1 cellular context compared by ENCODE assay signal in genomic region chr15:96042734-96043224, GRCh38.
TF ChIP-seq lines count a peak whose summit lies in the region.

No MANE protein-coding gene starts in this region.

TF ChIP-seq in GM12878, 131 proteins besides CTCF, POLR2A, EP300 and RAD21 (continued from another document and continues in another):
- TF ChIP-seq, protein P1, sequence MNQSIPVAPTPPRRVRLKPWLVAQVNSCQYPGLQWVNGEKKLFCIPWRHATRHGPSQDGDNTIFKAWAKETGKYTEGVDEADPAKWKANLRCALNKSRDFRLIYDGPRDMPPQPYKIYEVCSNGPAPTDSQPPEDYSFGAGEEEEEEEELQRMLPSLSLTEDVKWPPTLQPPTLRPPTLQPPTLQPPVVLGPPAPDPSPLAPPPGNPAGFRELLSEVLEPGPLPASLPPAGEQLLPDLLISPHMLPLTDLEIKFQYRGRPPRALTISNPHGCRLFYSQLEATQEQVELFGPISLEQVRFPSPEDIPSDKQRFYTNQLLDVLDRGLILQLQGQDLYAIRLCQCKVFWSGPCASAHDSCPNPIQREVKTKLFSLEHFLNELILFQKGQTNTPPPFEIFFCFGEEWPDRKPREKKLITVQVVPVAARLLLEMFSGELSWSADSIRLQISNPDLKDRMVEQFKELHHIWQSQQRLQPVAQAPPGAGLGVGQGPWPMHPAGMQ (IDR thresholded peaks at IDR 0.05; ENCODE audit: borderline replicate concordance) = no peak
- TF ChIP-seq EGR1 (IDR thresholded peaks at IDR 0.05; ENCODE audit: borderline replicate concordance in 1 of 2, low read depth in 2 of 2, low read length in 2 of 2) (no peak), GABPA (IDR thresholded peaks at IDR 0.05; ENCODE audit: low read depth) (no peak), POLR2AphosphoS2 (IDR thresholded peaks at IDR 0.05; ENCODE audit: low read depth, low read length) (no peak), SMC3 (IDR thresholded peaks at IDR 0.05; ENCODE audit: borderline replicate concordance, low read length) (no peak), ZNF384 (IDR thresholded peaks at IDR 0.05; ENCODE audit: borderline replicate concordance, low read depth, low read length) (no peak), EZH2 (IDR thresholded peaks at IDR 0.05; ENCODE audit: borderline replicate concordance, control insufficient read depth, low read depth, low read length) (no peak), SIX5 (IDR thresholded peaks at IDR 0.05; ENCODE audit: low read depth, low read length, severe bottlenecking) (no peak), CHD2 (IDR thresholded peaks at IDR 0.05; ENCODE audit: borderline replicate concordance, low read depth, low read length) (no peak), NFYA (IDR thresholded peaks at IDR 0.05; ENCODE audit: borderline replicate concordance, low read depth, low read length) (no peak), IKZF1 (conservative IDR thresholded peaks at IDR 0.05) (peak; percentile 94), ZNF217 (IDR thresholded peaks at IDR 0.05) (peak; percentile 66), BRCA1 (IDR thresholded peaks at IDR 0.05; ENCODE audit: low read depth, low read length) (no peak), TARDBP (IDR thresholded peaks at IDR 0.05; ENCODE audit: borderline replicate concordance) (no peak), STAT3 (IDR thresholded peaks at IDR 0.05; ENCODE audit: low read depth, low read length) (no peak), POU2F2 (IDR thresholded peaks at IDR 0.05; ENCODE audit: borderline replicate concordance, low read depth, low read length) (peak; percentile 35; the same call in 1 of the 3 replicates), SMAD1 (IDR thresholded peaks at IDR 0.05; ENCODE audit: low read depth, partially characterized antibody) (no peak), KLF5 (IDR thresholded peaks at IDR 0.05; ENCODE audit: partially characterized antibody) (peak; percentile 61), ZSCAN29 (IDR thresholded peaks at IDR 0.05) (no peak), CBX5 (IDR thresholded peaks at IDR 0.05; ENCODE audit: low read depth) (no peak; the same call in 1 of the 2 replicates), HDGF (IDR thresholded peaks at IDR 0.05) (no peak), CUX1 (IDR thresholded peaks at IDR 0.05; ENCODE audit: insufficient replicate concordance, low read depth, low read length) (no peak), CHD4 (IDR thresholded peaks at IDR 0.05) (no peak), CBX3 (IDR thresholded peaks at IDR 0.05; ENCODE audit: borderline replicate concordance, low read depth) (no peak), FOS (IDR thresholded peaks at IDR 0.05; ENCODE audit: borderline replicate concordance, extremely low read depth, insufficient read length) (no peak), MTA2 (IDR thresholded peaks at IDR 0.05; ENCODE audit: low read depth) (peak; percentile 92), FOXK2 (IDR thresholded peaks at IDR 0.05) (no peak), FOXM1 (IDR thresholded peaks at IDR 0.05; ENCODE audit: low read depth, low read length) (peak; percentile 65; the same call in 1 of the 2 replicates), ZNF207 (IDR thresholded peaks at IDR 0.05; ENCODE audit: borderline replicate concordance) (no peak), LARP7 (IDR thresholded peaks at IDR 0.05) (peak; percentile 40; the same call in 1 of the 2 replicates), SIN3A (IDR thresholded peaks at IDR 0.05; ENCODE audit: low read depth, low read length) (no peak), POLR2AphosphoS5 (IDR thresholded peaks at IDR 0.05; ENCODE audit: low read length) (0 out of 2 replicates have a peak, but pooled peaks have one; percentile 15), RFX5 (IDR thresholded peaks at IDR 0.05; ENCODE audit: low read depth, low read length) (peak; percentile 81; the same call in 1 of the 2 replicates), YY1 (IDR thresholded peaks at IDR 0.05; ENCODE audit: low read depth, low read length) (peak; percentile 39; the same call in 1 of the 2 replicates), NRF1 (conservative IDR thresholded peaks at IDR 0.05; ENCODE audit: low read depth, low read length) (no peak), JUND (IDR thresholded peaks at IDR 0.05; ENCODE audit: low read depth, low read length) (no peak), PAX8 (IDR thresholded peaks at IDR 0.05) (no peak), TCF3 (IDR thresholded peaks at IDR 0.05; ENCODE audit: borderline replicate concordance, insufficient read depth, low read depth, low read length) (no peak), HDAC2 (IDR thresholded peaks at IDR 0.05) (no peak), RELA (IDR thresholded peaks at IDR 0.05; ENCODE audit: borderline replicate concordance, partially characterized antibody) (no peak), SREBF2 (IDR thresholded peaks at IDR 0.05; ENCODE audit: low read length) (no peak), MYB (IDR thresholded peaks at IDR 0.05; ENCODE audit: borderline replicate concordance, low read depth, low read length) (peak; percentile 42; the same call in 1 of the 2 replicates), SP1 (IDR thresholded peaks at IDR 0.05; ENCODE audit: low read depth, low read length) (peak; percentile 27), YBX1 (IDR thresholded peaks at IDR 0.05) (no peak), ATF3 (IDR thresholded peaks at IDR 0.05; ENCODE audit: borderline replicate concordance, extremely low read depth, low read depth, low read length) (no peak), ZZZ3 (IDR thresholded peaks at IDR 0.05; ENCODE audit: control insufficient read depth, insufficient read length, low read depth) (no peak)
- TF ChIP-seq, protein P2, sequence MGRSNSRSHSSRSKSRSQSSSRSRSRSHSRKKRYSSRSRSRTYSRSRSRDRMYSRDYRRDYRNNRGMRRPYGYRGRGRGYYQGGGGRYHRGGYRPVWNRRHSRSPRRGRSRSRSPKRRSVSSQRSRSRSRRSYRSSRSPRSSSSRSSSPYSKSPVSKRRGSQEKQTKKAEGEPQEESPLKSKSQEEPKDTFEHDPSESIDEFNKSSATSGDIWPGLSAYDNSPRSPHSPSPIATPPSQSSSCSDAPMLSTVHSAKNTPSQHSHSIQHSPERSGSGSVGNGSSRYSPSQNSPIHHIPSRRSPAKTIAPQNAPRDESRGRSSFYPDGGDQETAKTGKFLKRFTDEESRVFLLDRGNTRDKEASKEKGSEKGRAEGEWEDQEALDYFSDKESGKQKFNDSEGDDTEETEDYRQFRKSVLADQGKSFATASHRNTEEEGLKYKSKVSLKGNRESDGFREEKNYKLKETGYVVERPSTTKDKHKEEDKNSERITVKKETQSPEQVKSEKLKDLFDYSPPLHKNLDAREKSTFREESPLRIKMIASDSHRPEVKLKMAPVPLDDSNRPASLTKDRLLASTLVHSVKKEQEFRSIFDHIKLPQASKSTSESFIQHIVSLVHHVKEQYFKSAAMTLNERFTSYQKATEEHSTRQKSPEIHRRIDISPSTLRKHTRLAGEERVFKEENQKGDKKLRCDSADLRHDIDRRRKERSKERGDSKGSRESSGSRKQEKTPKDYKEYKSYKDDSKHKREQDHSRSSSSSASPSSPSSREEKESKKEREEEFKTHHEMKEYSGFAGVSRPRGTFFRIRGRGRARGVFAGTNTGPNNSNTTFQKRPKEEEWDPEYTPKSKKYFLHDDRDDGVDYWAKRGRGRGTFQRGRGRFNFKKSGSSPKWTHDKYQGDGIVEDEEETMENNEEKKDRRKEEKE (IDR thresholded peaks at IDR 0.05) = no peak
- TF ChIP-seq, protein P3, sequence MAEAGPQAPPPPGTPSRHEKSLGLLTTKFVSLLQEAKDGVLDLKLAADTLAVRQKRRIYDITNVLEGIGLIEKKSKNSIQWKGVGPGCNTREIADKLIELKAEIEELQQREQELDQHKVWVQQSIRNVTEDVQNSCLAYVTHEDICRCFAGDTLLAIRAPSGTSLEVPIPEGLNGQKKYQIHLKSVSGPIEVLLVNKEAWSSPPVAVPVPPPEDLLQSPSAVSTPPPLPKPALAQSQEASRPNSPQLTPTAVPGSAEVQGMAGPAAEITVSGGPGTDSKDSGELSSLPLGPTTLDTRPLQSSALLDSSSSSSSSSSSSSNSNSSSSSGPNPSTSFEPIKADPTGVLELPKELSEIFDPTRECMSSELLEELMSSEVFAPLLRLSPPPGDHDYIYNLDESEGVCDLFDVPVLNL (IDR thresholded peaks at IDR 0.05; ENCODE audit: low read depth, low read length) = no peak
- TF ChIP-seq, protein P4, sequence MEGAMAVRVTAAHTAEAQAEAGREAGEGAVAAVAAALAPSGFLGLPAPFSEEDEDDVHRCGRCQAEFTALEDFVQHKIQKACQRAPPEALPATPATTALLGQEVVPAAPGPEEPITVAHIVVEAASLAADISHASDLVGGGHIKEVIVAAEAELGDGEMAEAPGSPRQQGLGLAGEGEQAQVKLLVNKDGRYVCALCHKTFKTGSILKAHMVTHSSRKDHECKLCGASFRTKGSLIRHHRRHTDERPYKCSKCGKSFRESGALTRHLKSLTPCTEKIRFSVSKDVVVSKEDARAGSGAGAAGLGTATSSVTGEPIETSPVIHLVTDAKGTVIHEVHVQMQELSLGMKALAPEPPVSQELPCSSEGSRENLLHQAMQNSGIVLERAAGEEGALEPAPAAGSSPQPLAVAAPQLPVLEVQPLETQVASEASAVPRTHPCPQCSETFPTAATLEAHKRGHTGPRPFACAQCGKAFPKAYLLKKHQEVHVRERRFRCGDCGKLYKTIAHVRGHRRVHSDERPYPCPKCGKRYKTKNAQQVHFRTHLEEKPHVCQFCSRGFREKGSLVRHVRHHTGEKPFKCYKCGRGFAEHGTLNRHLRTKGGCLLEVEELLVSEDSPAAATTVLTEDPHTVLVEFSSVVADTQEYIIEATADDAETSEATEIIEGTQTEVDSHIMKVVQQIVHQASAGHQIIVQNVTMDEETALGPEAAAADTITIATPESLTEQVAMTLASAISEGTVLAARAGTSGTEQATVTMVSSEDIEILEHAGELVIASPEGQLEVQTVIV (IDR thresholded peaks at IDR 0.05; ENCODE audit: borderline replicate concordance, partially characterized antibody) = no peak
- TF ChIP-seq, protein P5, sequence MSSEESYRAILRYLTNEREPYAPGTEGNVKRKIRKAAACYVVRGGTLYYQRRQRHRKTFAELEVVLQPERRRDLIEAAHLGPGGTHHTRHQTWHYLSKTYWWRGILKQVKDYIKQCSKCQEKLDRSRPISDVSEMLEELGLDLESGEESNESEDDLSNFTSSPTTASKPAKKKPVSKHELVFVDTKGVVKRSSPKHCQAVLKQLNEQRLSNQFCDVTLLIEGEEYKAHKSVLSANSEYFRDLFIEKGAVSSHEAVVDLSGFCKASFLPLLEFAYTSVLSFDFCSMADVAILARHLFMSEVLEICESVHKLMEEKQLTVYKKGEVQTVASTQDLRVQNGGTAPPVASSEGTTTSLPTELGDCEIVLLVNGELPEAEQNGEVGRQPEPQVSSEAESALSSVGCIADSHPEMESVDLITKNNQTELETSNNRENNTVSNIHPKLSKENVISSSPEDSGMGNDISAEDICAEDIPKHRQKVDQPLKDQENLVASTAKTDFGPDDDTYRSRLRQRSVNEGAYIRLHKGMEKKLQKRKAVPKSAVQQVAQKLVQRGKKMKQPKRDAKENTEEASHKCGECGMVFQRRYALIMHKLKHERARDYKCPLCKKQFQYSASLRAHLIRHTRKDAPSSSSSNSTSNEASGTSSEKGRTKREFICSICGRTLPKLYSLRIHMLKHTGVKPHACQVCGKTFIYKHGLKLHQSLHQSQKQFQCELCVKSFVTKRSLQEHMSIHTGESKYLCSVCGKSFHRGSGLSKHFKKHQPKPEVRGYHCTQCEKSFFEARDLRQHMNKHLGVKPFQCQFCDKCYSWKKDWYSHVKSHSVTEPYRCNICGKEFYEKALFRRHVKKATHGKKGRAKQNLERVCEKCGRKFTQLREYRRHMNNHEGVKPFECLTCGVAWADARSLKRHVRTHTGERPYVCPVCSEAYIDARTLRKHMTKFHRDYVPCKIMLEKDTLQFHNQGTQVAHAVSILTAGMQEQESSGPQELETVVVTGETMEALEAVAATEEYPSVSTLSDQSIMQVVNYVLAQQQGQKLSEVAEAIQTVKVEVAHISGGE (CRISPR knock-in tag; IDR thresholded peaks at IDR 0.05) = no peak
